In the genomic region with DNA sequence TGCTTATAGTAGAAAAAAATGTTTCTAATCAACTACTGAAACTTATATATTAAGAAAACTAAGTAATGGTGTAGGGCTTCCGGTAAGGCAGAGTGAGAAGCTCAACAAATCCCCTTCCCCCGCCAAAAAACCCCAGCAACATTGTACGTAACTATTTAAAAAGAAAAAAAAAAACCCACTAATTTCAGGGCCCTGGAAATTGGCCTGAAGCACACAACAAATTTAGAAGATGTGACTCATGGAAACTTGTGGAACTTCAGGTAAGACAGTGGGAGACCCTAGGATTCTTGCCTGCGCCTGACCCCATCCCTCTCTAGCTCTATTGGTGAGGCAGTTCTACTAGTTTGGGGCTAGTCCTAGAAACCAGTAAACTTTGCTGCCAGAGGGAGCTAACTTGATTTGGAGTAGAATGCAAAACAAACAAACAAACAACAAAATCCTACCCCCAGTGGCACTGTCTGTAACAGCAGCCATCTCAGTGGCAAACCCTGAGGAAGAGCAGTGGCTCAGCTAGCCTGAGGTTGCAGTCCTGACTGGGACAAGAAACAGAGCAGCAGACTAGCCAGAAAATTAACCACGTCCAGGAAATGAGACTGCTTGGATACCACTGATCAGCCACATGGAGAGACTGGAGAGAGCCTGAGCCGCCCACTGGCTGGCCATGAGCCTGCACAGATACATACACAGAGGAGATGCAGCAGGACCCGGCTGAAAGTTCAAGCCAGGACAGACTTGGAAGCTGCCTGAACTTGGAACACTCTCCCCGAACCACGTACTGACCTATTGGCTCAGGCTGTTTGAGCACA, we compare ENCODE assay signal across 8 cellular contexts.
DNase-seq lines count a peak whose midpoint lies in the region; ATAC-seq and TF ChIP-seq lines count a peak whose summit lies in the region.

No MANE protein-coding gene starts in this region.

- H3K36me3 ChIP-seq in effector memory CD4-positive, alpha-beta T cell (ENCODE audit: control insufficient read depth, insufficient read depth, low read length) = no peaks in the 10 kb centered on the region

- peak; percentile 70 for ATAC-seq in HG03354 (IDR thresholded peaks at IDR 0.05; ENCODE audit: poor library complexity, severe bottlenecking, unreplicated experiment)
- peak; percentile 38 to 69 for ATAC-seq in natural killer cell treated with Interleukin-12 subunit alpha and Interleukin-12 subunit beta and Interleukin-15 and Interleukin-18, amount 100 ng/mL, for 72 hours
- no peak for ATAC-seq in GM21360 (IDR thresholded peaks at IDR 0.05; ENCODE audit: unreplicated experiment)
- no peak for ATAC-seq in HG03378 (IDR thresholded peaks at IDR 0.05; ENCODE audit: unreplicated experiment)

- H3K36me3 Mint-ChIP-seq in natural killer cell treated with Interleukin-12 subunit alpha and Interleukin-12 subunit beta and Interleukin-15 and Interleukin-18, amount 100 ng/mL, for 72 hours = no peaks in the 10 kb centered on the region

- H3K4me3 Mint-ChIP-seq in natural killer cell treated with Interleukin-12 subunit alpha and Interleukin-12 subunit beta and Interleukin-15 and Interleukin-18, amount 100 ng/mL, for 72 hours = no peak overlapping the region

- no peak overlapping the region for H3K27ac Mint-ChIP-seq in natural killer cell treated with Interleukin-12 subunit alpha and Interleukin-12 subunit beta and Interleukin-15 and Interleukin-18, amount 100 ng/mL, for 72 hours

- no peaks in the 10 kb centered on the region for H3K4me1 Mint-ChIP-seq in natural killer cell treated with Interleukin-12 subunit alpha and Interleukin-12 subunit beta and Interleukin-15 and Interleukin-18, amount 100 ng/mL, for 72 hours (ENCODE audit: low read depth in 2 of 2)

- H3K27me3 Mint-ChIP-seq in natural killer cell treated with Interleukin-12 subunit alpha and Interleukin-12 subunit beta and Interleukin-15 and Interleukin-18, amount 100 ng/mL, for 72 hours = no peaks in the 10 kb centered on the region

- H3K9me3 ChIP-seq in effector memory CD4-positive, alpha-beta T cell (ENCODE audit: control insufficient read depth, low read length) = no peaks in the 10 kb centered on the region

- H3K27me3 ChIP-seq in effector memory CD4-positive, alpha-beta T cell (replicated peaks; ENCODE audit: control insufficient read depth, insufficient read depth, low read length, poor library complexity, severe bottlenecking) = no peaks in the 10 kb centered on the region

- H3K27ac ChIP-seq in effector memory CD4-positive, alpha-beta T cell (ENCODE audit: insufficient read depth, low read length, poor library complexity, severe bottlenecking) = no peak overlapping the region

- TF ChIP-seq CTCF in choroid plexus epithelial cell (conservative IDR thresholded peaks at IDR 0.05; ENCODE audit: low read depth, low read length) = peak; percentile 36

- DNase-seq in ELR (ENCODE audit: low read depth) = peak; percentile 85
- DNase-seq in choroid plexus epithelial cell (ENCODE audit: low read depth) = peak; percentile 96
- DNase-seq in natural killer cell treated with Interleukin-12 subunit alpha and Interleukin-12 subunit beta and Interleukin-15 and Interleukin-18, amount 100 ng/mL, for 72 hours (ENCODE audit: low spot score) = no peak
- DNase-seq in HPDE6-E6E7 (ENCODE audit: extremely low spot score) = no peak
- DNase-seq in effector memory CD4-positive, alpha-beta T cell = no peak

- no peak overlapping the region for H3K4me3 ChIP-seq in choroid plexus epithelial cell (ENCODE audit: low read depth, low read length)
- H3K4me3 ChIP-seq in effector memory CD4-positive, alpha-beta T cell (ENCODE audit: insufficient read depth, low read depth, low read length, poor library complexity, severe bottlenecking) = no peak overlapping the region

- no peaks in the 10 kb centered on the region for H3K9me3 Mint-ChIP-seq in natural killer cell treated with Interleukin-12 subunit alpha and Interleukin-12 subunit beta and Interleukin-15 and Interleukin-18, amount 100 ng/mL, for 72 hours

- no peaks in the 10 kb centered on the region for H3K4me1 ChIP-seq in effector memory CD4-positive, alpha-beta T cell (ENCODE audit: control insufficient read depth, insufficient read depth, low read length, poor library complexity, severe bottlenecking)

Comparison
In these comparisons a context has a peak if more than half of its experiments do, and no peak if none do; other contexts are left out.
1. DNase-seq: peak in ELR (single experiment) and choroid plexus epithelial cell (single experiment); none in natural killer cell treated with Interleukin-12 subunit alpha and Interleukin-12 subunit beta and Interleukin-15 and Interleukin-18, amount 100 ng/mL, for 72 hours (single experiment), HPDE6-E6E7 (single experiment) and effector memory CD4-positive, alpha-beta T cell (0 of 3).
2. ATAC-seq: peak in HG03354 (single experiment) and natural killer cell treated with Interleukin-12 subunit alpha and Interleukin-12 subunit beta and Interleukin-15 and Interleukin-18, amount 100 ng/mL, for 72 hours (2 of 2); none in GM21360 (single experiment) and HG03378 (single experiment).